Comparison of ENCODE assay signal across 28 cellular contexts in the genomic region with DNA sequence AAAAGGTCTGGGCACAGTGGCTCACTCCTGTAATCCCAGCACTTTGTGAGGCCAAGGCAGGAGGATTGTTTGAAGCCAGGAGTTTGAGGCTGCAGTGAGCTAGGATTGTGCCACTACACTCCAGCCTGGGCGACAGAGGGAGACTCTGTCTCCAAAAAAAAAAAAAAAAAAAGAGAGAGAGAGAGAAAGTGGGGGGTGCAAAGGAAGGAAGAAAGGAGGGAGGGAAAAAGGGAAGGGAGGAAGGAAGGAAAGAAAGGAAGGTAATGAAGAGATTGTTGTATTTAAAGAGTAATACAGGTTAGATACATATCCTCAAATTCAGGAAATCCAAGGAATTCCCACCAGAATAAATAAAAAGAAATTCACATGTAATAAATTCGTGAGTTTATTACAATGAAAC.
"Had no signal": no experiment of that assay in that cellular context is flagged by ENCODE, and none has a peak within 500 bp of the region (broad histone marks: within the 10 kb centered on the region; RNA-seq: fewer than 3 reads in every experiment).

No MANE protein-coding gene starts in this region.

- H3K36me3 ChIP-seq: esophagus muscularis mucosa, esophagus squamous epithelium, gastrocnemius medialis, gastroesophageal sphincter, heart left ventricle, heart right ventricle had no signal

- H3K4me2 ChIP-seq: hepatocyte had no signal

- H2AFZ ChIP-seq: hepatocyte had no signal

- DNase-seq: cortex of kidney; dermis blood vessel endothelial cell; dorsolateral prefrontal cortex; effector CD4-positive, alpha-beta T cell; effector CD8-positive, alpha-beta T cell; effector memory CD4-positive, alpha-beta T cell; effector memory CD8-positive, alpha-beta T cell; endodermal cell; erythroblast; esophagus squamous epithelium; foreskin fibroblast; foreskin keratinocyte; foreskin melanocyte; gastrocnemius medialis; glutamatergic neuron; head of caudate nucleus; heart left ventricle; heart right ventricle; hippocampal formation had no signal

- H3K79me2 ChIP-seq: hepatocyte had no signal

- H3K4me3 ChIP-seq: coronary artery, dorsolateral prefrontal cortex, esophagus muscularis mucosa, esophagus squamous epithelium, gastrocnemius medialis, gastroesophageal sphincter, heart left ventricle, heart right ventricle, hepatocyte had no signal

- H3K27me3 ChIP-seq: dorsolateral prefrontal cortex, esophagus muscularis mucosa, esophagus squamous epithelium, foreskin keratinocyte, gastrocnemius medialis, gastroesophageal sphincter, heart left ventricle, heart right ventricle, hepatocyte had no signal

- H3K9me3 ChIP-seq: esophagus muscularis mucosa, esophagus squamous epithelium, gastrocnemius medialis, gastroesophageal sphincter, heart left ventricle, heart right ventricle had no signal

- ATAC-seq: effector memory CD8-positive, alpha-beta T cell; esophagus mucosa; foreskin keratinocyte; gastrocnemius medialis; gastroesophageal sphincter; heart left ventricle; heart right ventricle had no signal

- H3K4me1 ChIP-seq: esophagus muscularis mucosa, gastrocnemius medialis, gastroesophageal sphincter, heart left ventricle, heart right ventricle had no signal

- FAIRE-seq: endometrium, endothelial cell of umbilical vein, frontal cortex had no signal

- H3K27ac ChIP-seq: coronary artery, dorsolateral prefrontal cortex, epithelial cell of prostate, esophagus muscularis mucosa, esophagus squamous epithelium, foreskin keratinocyte, gastrocnemius medialis, gastroesophageal sphincter, heart left ventricle, heart right ventricle, hepatocyte had no signal
